14 cellular contexts compared by ENCODE assay signal in genomic region chr10:125016611-125017202, GRCh38.
DNase-seq lines count a peak whose midpoint lies in the region; ATAC-seq and TF ChIP-seq lines count a peak whose summit lies in the region.
"Had no signal": no experiment of that assay in that cellular context is flagged by ENCODE, and none has a peak within 500 bp of the region (broad histone marks: within the 10 kb centered on the region; RNA-seq: fewer than 3 reads in every experiment).

No MANE protein-coding gene starts in this region.

- H3K4me1 ChIP-seq in GM23338 (ENCODE audit: insufficient read depth) (peaks cover 14% of the 10 kb centered on the region; the same call in 1 of the 2 replicates), lower lobe of right lung (peaks cover 47% of the 10 kb centered on the region), spleen (peaks cover 17 to 59% (median 52%) of the 10 kb centered on the region in 6 donors)

- H3K27me3 Mint-ChIP-seq in GM23338 (ENCODE audit: insufficient read depth, low read depth, poor library complexity) (peaks cover 36% of the 10 kb centered on the region), endothelial cell (ENCODE audit: unreplicated experiment) (peaks cover 17% of the 10 kb centered on the region)

- H3K27ac ChIP-seq in GM23338 (ENCODE audit: low read depth) (peak overlapping the region; percentile 45; the same call in 1 of the 2 replicates), lower lobe of right lung (peak overlapping the region; percentile 53), spleen (peak overlapping the region in 7 of 8 donors; percentile 17 to 79 (median 73))
- H3K27ac ChIP-seq: BLaER1 treated with 17β-estradiol and CSF1 and Interleukin-3, amounts not matched to agents 10 nM and 100 nM had no signal

- H3K4me3 ChIP-seq in GM23338: no peak overlapping the region
- H3K4me3 ChIP-seq in lower lobe of right lung: no peak overlapping the region
- no peak overlapping the region for H3K4me3 ChIP-seq in spleen
- H3K4me3 ChIP-seq: BLaER1 treated with 17β-estradiol and CSF1 and Interleukin-3, amounts not matched to agents 10 nM and 100 nM had no signal

- no peak overlapping the region for H3K4me2 ChIP-seq in GM23338
- H3K4me2 ChIP-seq: BLaER1 treated with 17β-estradiol and CSF1 and Interleukin-3, amounts not matched to agents 10 nM and 100 nM had no signal

- 0 out of 2 replicates have a peak overlapping the region, but pooled peaks have one; percentile 34 for H3K27ac Mint-ChIP-seq in GM23338
- H3K27ac Mint-ChIP-seq in endothelial cell (ENCODE audit: unreplicated experiment): peak overlapping the region; percentile 41
- H3K27ac Mint-ChIP-seq: activated naive CD4-positive, alpha-beta T cell treated with anti-CD3 and anti-CD28 coated beads, Interleukin-2, amount 10 ng/mL, durations not matched to agents 7 days and 5 days had no signal

- H3K79me2 ChIP-seq in GM23338 (replicated peaks; ENCODE audit: insufficient read depth): peaks cover 100% of the 10 kb centered on the region

- peaks cover 80% of the 10 kb centered on the region for H3K36me3 Mint-ChIP-seq in GM23338 (ENCODE audit: low read depth)
- H3K36me3 Mint-ChIP-seq in endothelial cell (ENCODE audit: low read depth, unreplicated experiment): peaks cover 41% of the 10 kb centered on the region
- H3K36me3 Mint-ChIP-seq: activated naive CD4-positive, alpha-beta T cell treated with anti-CD3 and anti-CD28 coated beads, Interleukin-2, amount 10 ng/mL, durations not matched to agents 7 days and 5 days had no signal

- 42 to 66% (median 60%) methylated on average over 14 of the region's 14 CpGs for WGBS in spleen, 5 donors

- no peaks in the 10 kb centered on the region for H3K27me3 ChIP-seq in GM23338 (ENCODE audit: insufficient read depth)
- H3K27me3 ChIP-seq in lower lobe of right lung (ENCODE audit: low read depth): no peaks in the 10 kb centered on the region
- H3K27me3 ChIP-seq in spleen (replicated peaks in 1 of 7): peaks cover 0 to 14% (median 0%) of the 10 kb centered on the region in 7 donors
- H3K27me3 ChIP-seq: BLaER1 treated with 17β-estradiol and CSF1 and Interleukin-3, amounts not matched to agents 10 nM and 100 nM had no signal

- CTCF ChIA-PET in GM10248 (lab: Yijun Ruan, JAX): interaction anchor here (1.4 to 1.6 kb wide), 3 partner anchors 10 to 31 kb away, joined by 4 to 8 read pairs (median 5); no protein-coding TSS in a partner anchor

- peaks cover 72% of the 10 kb centered on the region for H4K20me1 ChIP-seq in GM23338 (replicated peaks; ENCODE audit: insufficient read depth)

- H3K9me2 ChIP-seq in GM23338 (ENCODE audit: insufficient read depth): no peaks in the 10 kb centered on the region

- H2AFZ ChIP-seq in GM23338: no peak overlapping the region

- POLR2A ChIA-PET in GM10248 (lab: Yijun Ruan, JAX): no interaction called here

- H3K36me3 ChIP-seq in GM23338 (ENCODE audit: insufficient read depth): no peaks in the 10 kb centered on the region; the same call in 1 of the 2 replicates
- peaks cover 6% of the 10 kb centered on the region for H3K36me3 ChIP-seq in lower lobe of right lung
- peaks cover 0 to 45% (median 0%) of the 10 kb centered on the region in 6 donors for H3K36me3 ChIP-seq in spleen

- TF ChIP-seq CTCF in GM23338 (conservative IDR thresholded peaks at IDR 0.05; ENCODE audit: low read depth in 2 of 2) (no peak), endothelial cell (IDR thresholded peaks at IDR 0.05; ENCODE audit: unreplicated experiment) (no peak), lower lobe of right lung (IDR thresholded peaks at IDR 0.05) (no peak), spleen (IDR thresholded peaks at IDR 0.05 in 8 of 11, conservative IDR thresholded peaks at IDR 0.05 in 3 of 11) (no peak), GM10248 (IDR thresholded peaks at IDR 0.05; ENCODE audit: control extremely low read depth, extremely low read depth, low read depth, missing control alignments) (no peak)

- H3K4me1 Mint-ChIP-seq in GM23338 (peaks cover 63% of the 10 kb centered on the region), endothelial cell (ENCODE audit: unreplicated experiment) (peaks cover 39% of the 10 kb centered on the region)

- H3F3A ChIP-seq in GM23338 (replicated peaks; ENCODE audit: low read depth): no peaks in the 10 kb centered on the region; the same call in 1 of the 2 replicates

- TF ChIP-seq POLR2A in spleen (IDR thresholded peaks at IDR 0.05): no peak

- H3K9me3 ChIP-seq in lower lobe of right lung (no peaks in the 10 kb centered on the region), spleen (peaks cover 0 to 3% (median 0%) of the 10 kb centered on the region in 8 donors)

- H3K4me3 Mint-ChIP-seq in GM23338: no peak overlapping the region; the same call in 2 of the 3 replicates
- H3K4me3 Mint-ChIP-seq in endothelial cell (ENCODE audit: unreplicated experiment): no peak overlapping the region
- H3K4me3 Mint-ChIP-seq: activated naive CD4-positive, alpha-beta T cell treated with anti-CD3 and anti-CD28 coated beads, Interleukin-2, amount 10 ng/mL, durations not matched to agents 7 days and 5 days had no signal

- DNase-seq in GM23338 (ENCODE audit: low spot score) (no peak), endothelial cell (ENCODE audit: low spot score) (no peak), lower lobe of right lung (no peak), spleen (no peak), GM19238 (ENCODE audit: insufficient read length, low spot score) (no peak), LoVo (ENCODE audit: low spot score) (no peak), NOMO-1 treated with DMSO at 0.1 percent for 48 hours (lab: John Stamatoyannopoulos, UW; ENCODE audit: unreplicated experiment) (no peak), GM10248 (ENCODE audit: extremely low spot score) (no peak)
- DNase-seq: activated naive CD4-positive, alpha-beta T cell treated with anti-CD3 and anti-CD28 coated beads, Interleukin-2, amount 10 ng/mL, durations not matched to agents 7 days and 5 days; effector CD4-positive, alpha-beta T cell; NK-92 treated with Interleukin-12 subunit alpha and Interleukin-12 subunit beta, amount 100 ng/mL, for 24 hours; stimulated activated CD4-positive, alpha-beta T cell treated with anti-CD3 and anti-CD28 coated beads, Interleukin-4, amount 100 ng/mL, for 24 hours; T-helper 1 cell had no signal

- ATAC-seq in GM23338 (no peak), lower lobe of right lung (peak in 1 of 2 donors; percentile 15)

- H3K9me3 Mint-ChIP-seq in GM23338 (peaks cover 21% of the 10 kb centered on the region), endothelial cell (ENCODE audit: unreplicated experiment) (no peaks in the 10 kb centered on the region)
- H3K9me3 Mint-ChIP-seq: activated naive CD4-positive, alpha-beta T cell treated with anti-CD3 and anti-CD28 coated beads, Interleukin-2, amount 10 ng/mL, durations not matched to agents 7 days and 5 days had no signal

- intact Hi-C loops in lower lobe of right lung (cut with DNase I) (no loop called here), spleen (cut with DNase I; ENCODE audit: low total_unique reads) (no loop called here)

TF ChIP-seq in GM23338, 12 proteins besides CTCF, POLR2A, EP300 and RAD21 (continues in another document):
- TF ChIP-seq ZNF114 (CRISPR knock-in tag; IDR thresholded peaks at IDR 0.05): no peak
- TF ChIP-seq, protein P1, sequence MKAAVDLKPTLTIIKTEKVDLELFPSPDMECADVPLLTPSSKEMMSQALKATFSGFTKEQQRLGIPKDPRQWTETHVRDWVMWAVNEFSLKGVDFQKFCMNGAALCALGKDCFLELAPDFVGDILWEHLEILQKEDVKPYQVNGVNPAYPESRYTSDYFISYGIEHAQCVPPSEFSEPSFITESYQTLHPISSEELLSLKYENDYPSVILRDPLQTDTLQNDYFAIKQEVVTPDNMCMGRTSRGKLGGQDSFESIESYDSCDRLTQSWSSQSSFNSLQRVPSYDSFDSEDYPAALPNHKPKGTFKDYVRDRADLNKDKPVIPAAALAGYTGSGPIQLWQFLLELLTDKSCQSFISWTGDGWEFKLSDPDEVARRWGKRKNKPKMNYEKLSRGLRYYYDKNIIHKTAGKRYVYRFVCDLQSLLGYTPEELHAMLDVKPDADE (IDR thresholded peaks at IDR 0.05): no peak
